Comparison of ENCODE assay signal across 20 cellular contexts in the genomic region with DNA sequence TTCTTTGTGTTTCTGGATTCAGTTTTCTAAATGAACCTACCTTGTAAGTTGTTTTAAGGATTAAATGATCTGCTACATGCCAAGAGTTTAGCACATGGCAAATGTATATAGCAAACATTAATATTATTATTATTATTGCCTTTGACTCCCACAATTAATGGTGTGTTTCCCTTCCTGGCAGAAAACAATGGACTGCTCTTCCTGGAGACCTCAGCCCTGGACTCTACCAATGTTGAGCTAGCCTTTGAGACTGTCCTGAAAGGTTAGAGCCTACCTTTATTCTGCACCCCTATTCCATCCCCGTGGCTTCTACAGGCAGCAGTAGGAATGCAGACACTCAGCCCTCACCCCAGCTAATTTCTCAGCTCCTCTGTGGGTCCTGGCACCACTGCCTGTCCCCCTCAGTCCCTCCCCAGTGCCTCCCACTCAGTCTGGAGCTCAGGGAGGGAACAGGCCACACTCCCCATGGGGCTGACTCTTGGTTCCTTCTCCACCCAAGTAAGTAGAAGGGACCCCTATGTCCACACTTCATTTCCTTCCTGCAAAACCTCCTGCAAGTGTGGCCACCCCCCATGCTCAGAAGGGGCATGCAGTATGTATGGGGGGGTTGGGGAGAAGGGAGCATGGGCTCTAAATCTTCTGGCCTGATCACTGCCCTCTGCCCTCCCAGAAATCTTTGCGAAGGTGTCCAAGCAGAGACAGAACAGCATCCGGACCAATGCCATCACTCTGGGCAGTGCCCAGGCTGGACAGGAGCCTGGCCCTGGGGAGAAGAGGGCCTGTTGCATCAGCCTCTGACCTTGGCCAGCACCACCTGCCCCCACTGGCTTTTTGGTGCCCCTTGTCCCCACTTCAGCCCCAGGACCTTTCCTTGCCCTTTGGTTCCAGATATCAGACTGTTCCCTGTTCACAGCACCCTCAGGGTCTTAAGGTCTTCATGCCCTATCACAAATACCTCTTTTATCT. TPM values are rescaled to one million over a fixed set of nuclear protein-coding genes. Genes with fewer than 3 reads are reported as not detected.
DNase-seq lines count a peak whose midpoint lies in the region; FAIRE-seq and TF ChIP-seq lines count a peak whose summit lies in the region.
"Had no signal": no experiment of that assay in that cellular context is flagged by ENCODE, and none has a peak within 500 bp of the region (broad histone marks: within the 10 kb centered on the region; RNA-seq: fewer than 3 reads in every experiment).

No MANE protein-coding gene starts in this region.

- DNase-seq in astrocyte (ENCODE audit: low read depth) (no peak), mesenchymal stem cell (no peak), NCI-H128 (lab: John Stamatoyannopoulos, UW; ENCODE audit: unreplicated experiment) (no peak), cerebellar cortex (ENCODE audit: low spot score) (no peak)
- DNase-seq in activated CD4-positive, CD25-positive, alpha-beta regulatory T cell treated with anti-CD3 and anti-CD28 coated beads, Interleukin-2, amount 50 U/mL, for 72 hours: no peak
- DNase-seq: activated CD8-positive, alpha-beta memory T cell treated with anti-CD3 and anti-CD28 coated beads for 24 hours; activated T-cell treated with anti-CD3 and anti-CD28 coated beads, Interleukin-2, amount 50 U/mL, for 72 hours; CD8-positive, alpha-beta T cell; GDM1; head of caudate nucleus; left cardiac atrium; NCI-H1436 treated with DMSO at 0.1 percent for 48 hours; stomach; transverse colon had no signal

- H3K14ac ChIP-seq in mesenchymal stem cell (ENCODE audit: low read length in 2 of 2): no peak overlapping the region

- no peak overlapping the region for H3K18ac ChIP-seq in mesenchymal stem cell (ENCODE audit: low read depth in 1 of 2, low read length in 2 of 2)

- peaks cover 36% of the 10 kb centered on the region for H4K20me1 ChIP-seq in astrocyte (ENCODE audit: insufficient read depth, low read length)

- no peak overlapping the region for H2AFZ ChIP-seq in astrocyte (ENCODE audit: low read depth, low read length)
- H2AFZ ChIP-seq in mesenchymal stem cell (ENCODE audit: low read depth, low read length): no peak overlapping the region

- H2BK15ac ChIP-seq in mesenchymal stem cell (ENCODE audit: low read depth, poor library complexity, severe bottlenecking): peak overlapping the region; percentile 60

- no peak overlapping the region for H2BK120ac ChIP-seq in mesenchymal stem cell (ENCODE audit: low read depth, low read length)

- H3K27me3 Mint-ChIP-seq in astrocyte (ENCODE audit: low read depth, unreplicated experiment): no peaks in the 10 kb centered on the region

- H3K27ac ChIP-seq in HEK293 (ENCODE audit: extremely low read depth, low read depth, low read length): no peak overlapping the region
- H3K27ac ChIP-seq in astrocyte (ENCODE audit: low read depth, low read length): no peak overlapping the region
- H3K27ac ChIP-seq in mesenchymal stem cell (ENCODE audit: low read length, poor library complexity, severe bottlenecking): no peak overlapping the region
- H3K27ac ChIP-seq: ascending aorta, neutrophil, stomach, transverse colon had no signal

- H3K9ac ChIP-seq in astrocyte (ENCODE audit: low read length) (no peak overlapping the region), mesenchymal stem cell (ENCODE audit: low read length) (no peak overlapping the region)

- H2AK5ac ChIP-seq in mesenchymal stem cell (ENCODE audit: low read length, severe bottlenecking): no peak overlapping the region

- H3K36me3 Mint-ChIP-seq in astrocyte (ENCODE audit: low read depth, unreplicated experiment): peaks cover 6% of the 10 kb centered on the region
- H3K36me3 Mint-ChIP-seq: activated naive CD4-positive, alpha-beta T cell treated with anti-CD3 and anti-CD28 coated beads, Interleukin-2, amount 50 U/mL, for 72 hours; CD8-positive, alpha-beta T cell had no signal

- CTCF ChIA-PET in HEK293 (lab: Yijun Ruan, JAX): interaction anchor here (0.6 to 7.2 kb wide), 3 partner anchors 55 to 185 kb away, joined by 3 to 65 read pairs (median 3); no protein-coding TSS in a partner anchor

- POLR2A ChIA-PET in HEK293 (lab: Yijun Ruan, JAX): interaction anchor here (0.7 kb wide), 1 partner anchor 53 kb away, joined by 3 read pairs; no protein-coding TSS in a partner anchor

- no peak overlapping the region for H3K27ac Mint-ChIP-seq in astrocyte (ENCODE audit: unreplicated experiment)
- H3K27ac Mint-ChIP-seq: activated naive CD4-positive, alpha-beta T cell treated with anti-CD3 and anti-CD28 coated beads, Interleukin-2, amount 50 U/mL, for 72 hours; activated T-cell treated with anti-CD3 and anti-CD28 coated beads, Interleukin-2, amount 50 U/mL, for 72 hours; CD8-positive, alpha-beta T cell had no signal

- peak overlapping the region; percentile 27 for H3K4me3 Mint-ChIP-seq in astrocyte (ENCODE audit: unreplicated experiment)
- H3K4me3 Mint-ChIP-seq: activated T-cell treated with anti-CD3 and anti-CD28 coated beads, Interleukin-2, amount 50 U/mL, for 72 hours; CD8-positive, alpha-beta T cell had no signal

- peaks cover 0 to 2% of the 10 kb centered on the region in 2 experiments; a peak in 1 of 3 replicates for H3K36me3 ChIP-seq in HEK293 (ENCODE audit: control insufficient read depth in 2 of 2, insufficient read depth in 1 of 2, low read length in 2 of 2)
- H3K36me3 ChIP-seq in astrocyte (ENCODE audit: insufficient read depth, low read length): peaks cover 4% of the 10 kb centered on the region
- peaks cover 0 to 26% of the 10 kb centered on the region in 2 experiments for H3K36me3 ChIP-seq in mesenchymal stem cell (ENCODE audit: control insufficient read depth in 1 of 2, insufficient read depth in 2 of 2, low read depth in 1 of 2, low read length in 2 of 2)
- H3K36me3 ChIP-seq: ascending aorta, neutrophil had no signal

- peaks cover 3% of the 10 kb centered on the region for H3K79me2 ChIP-seq in astrocyte (ENCODE audit: insufficient read depth, low read length)

- H2BK5ac ChIP-seq in mesenchymal stem cell (ENCODE audit: low read depth, low read length, poor library complexity, severe bottlenecking): no peak overlapping the region

- no peak overlapping the region for H3K4me2 ChIP-seq in astrocyte (ENCODE audit: low read length)
- no peak overlapping the region for H3K4me2 ChIP-seq in mesenchymal stem cell (ENCODE audit: low read length, poor library complexity, severe bottlenecking)

- no peak for FAIRE-seq in astrocyte (lab: Jason Lieb, UNC)
- FAIRE-seq: colon had no signal

- H3K27me3 ChIP-seq in astrocyte (ENCODE audit: insufficient read depth, low read length) (no peaks in the 10 kb centered on the region), mesenchymal stem cell (ENCODE audit: control insufficient read depth in 1 of 2, insufficient read depth in 1 of 2, low read length in 2 of 2) (peaks cover 0 to 10% of the 10 kb centered on the region in 2 experiments)
- H3K27me3 ChIP-seq: ascending aorta, transverse colon had no signal

- peak overlapping the region; percentile 19 for H4K8ac ChIP-seq in mesenchymal stem cell (ENCODE audit: low read length)

- H3K4ac ChIP-seq in mesenchymal stem cell (ENCODE audit: low read depth in 1 of 2, low read length in 2 of 2): no peak overlapping the region

- no peak overlapping the region for H2BK12ac ChIP-seq in mesenchymal stem cell (ENCODE audit: low read length in 2 of 2)

- H3K4me3 ChIP-seq in HEK293 (ENCODE audit: low read depth, low read length) (no peak overlapping the region), astrocyte (ENCODE audit: insufficient read depth, low read depth, low read length) (no peak overlapping the region), mesenchymal stem cell (ENCODE audit: insufficient read depth in 1 of 2, low read depth in 1 of 2, low read length in 2 of 2) (no peak overlapping the region)
- H3K4me3 ChIP-seq: ascending aorta, stomach, transverse colon had no signal

- peaks cover 12% of the 10 kb centered on the region for H3K79me1 ChIP-seq in mesenchymal stem cell (replicated peaks; ENCODE audit: low read length, poor library complexity, severe bottlenecking)

- TF ChIP-seq CTCF in HEK293 (tag by site-specific recombination; IDR thresholded peaks at IDR 0.05) (no peak), astrocyte (IDR thresholded peaks at IDR 0.05; ENCODE audit: insufficient read depth, low read depth, low read length) (no peak)

- H3K4me1 Mint-ChIP-seq in astrocyte (ENCODE audit: low read depth, unreplicated experiment): peaks cover 20% of the 10 kb centered on the region

- H3K9me3 ChIP-seq in HEK293 (ENCODE audit: control insufficient read depth, insufficient read depth, low read depth, low read length) (no peaks in the 10 kb centered on the region), astrocyte (ENCODE audit: insufficient read depth, low read depth, low read length) (no peaks in the 10 kb centered on the region), mesenchymal stem cell (ENCODE audit: control insufficient read depth, low read length) (no peaks in the 10 kb centered on the region)
- H3K9me3 ChIP-seq: ascending aorta, neutrophil, stomach, transverse colon had no signal

- peaks cover 5% of the 10 kb centered on the region; the same call in 1 of the 2 replicates for H3K4me1 ChIP-seq in HEK293 (ENCODE audit: control insufficient read depth, insufficient read depth, low read length)
- no peaks in the 10 kb centered on the region for H3K4me1 ChIP-seq in astrocyte (ENCODE audit: insufficient read depth, low read length)
- H3K4me1 ChIP-seq in mesenchymal stem cell (ENCODE audit: control insufficient read depth, insufficient read depth, low read depth, low read length): peaks cover 4% of the 10 kb centered on the region
- H3K4me1 ChIP-seq: ascending aorta, transverse colon had no signal

- WGBS in mesenchymal stem cell: 92% methylated on average over 3 of the region's 3 CpGs

- H3K9me3 Mint-ChIP-seq in astrocyte (ENCODE audit: unreplicated experiment): peaks cover 2% of the 10 kb centered on the region
- H3K9me3 Mint-ChIP-seq: activated naive CD4-positive, alpha-beta T cell treated with anti-CD3 and anti-CD28 coated beads, Interleukin-2, amount 50 U/mL, for 72 hours; activated T-cell treated with anti-CD3 and anti-CD28 coated beads, Interleukin-2, amount 50 U/mL, for 72 hours; CD8-positive, alpha-beta T cell had no signal

- no peak overlapping the region for H3K23ac ChIP-seq in mesenchymal stem cell (ENCODE audit: low read length in 2 of 2)

- peak overlapping the region; percentile 64 for H4K91ac ChIP-seq in mesenchymal stem cell (ENCODE audit: low read length)

TF ChIP-seq in HEK293, 187 proteins besides CTCF, POLR2A, EP300 and RAD21 (continues in another document):
- TF ChIP-seq GLIS1 (tag by site-specific recombination; IDR thresholded peaks at IDR 0.05): peak; percentile 69

RNA-seq across cellular contexts. Expression of a gene that starts 8.8 kb away (rescaled TPM):
- total RNA-seq in astrocyte: 0.99 and 3.1 TPM in 2 replicates
- not detected for polyA plus RNA-seq in mesenchymal stem cell (2013, experiment 1 of 2)
- not detected for polyA plus RNA-seq in mesenchymal stem cell (2013, experiment 2 of 2)
- total RNA-seq: ascending aorta, left cardiac atrium had no signal

RNA-seq across cellular contexts. Expression of a gene that starts 12.5 kb away (rescaled TPM):
- 32.9 and 37.6 TPM in 2 replicates for total RNA-seq in astrocyte
- 10.4 TPM for polyA plus RNA-seq in mesenchymal stem cell (2013, experiment 1 of 2)
- 10.7 TPM for polyA plus RNA-seq in mesenchymal stem cell (2013, experiment 2 of 2)
- total RNA-seq: mononuclear cell had no signal

RNA-seq across cellular contexts. Expression of a gene that starts 15.2 kb away (rescaled TPM):
- total RNA-seq in astrocyte: 60.1 and 62.6 TPM in 2 replicates
- 87.6 TPM for polyA plus RNA-seq in mesenchymal stem cell (2013, experiment 1 of 2)
- polyA plus RNA-seq in mesenchymal stem cell (2013, experiment 2 of 2): 91.2 TPM

RNA-seq across cellular contexts. Expression of a gene that starts 16.2 kb away (rescaled TPM):
- 33.5 and 40.0 TPM in 2 replicates for total RNA-seq in astrocyte
- 21.8 TPM for polyA plus RNA-seq in mesenchymal stem cell (2013, experiment 1 of 2)
- polyA plus RNA-seq in mesenchymal stem cell (2013, experiment 2 of 2): 21.1 TPM

RNA-seq across cellular contexts. Expression of a gene that starts 44.7 kb away (rescaled TPM):
- 429 and 464 TPM in 2 replicates for total RNA-seq in astrocyte
- 732 TPM for polyA plus RNA-seq in mesenchymal stem cell (2013, experiment 1 of 2)
- polyA plus RNA-seq in mesenchymal stem cell (2013, experiment 2 of 2): 747 TPM
